In the genomic region with DNA sequence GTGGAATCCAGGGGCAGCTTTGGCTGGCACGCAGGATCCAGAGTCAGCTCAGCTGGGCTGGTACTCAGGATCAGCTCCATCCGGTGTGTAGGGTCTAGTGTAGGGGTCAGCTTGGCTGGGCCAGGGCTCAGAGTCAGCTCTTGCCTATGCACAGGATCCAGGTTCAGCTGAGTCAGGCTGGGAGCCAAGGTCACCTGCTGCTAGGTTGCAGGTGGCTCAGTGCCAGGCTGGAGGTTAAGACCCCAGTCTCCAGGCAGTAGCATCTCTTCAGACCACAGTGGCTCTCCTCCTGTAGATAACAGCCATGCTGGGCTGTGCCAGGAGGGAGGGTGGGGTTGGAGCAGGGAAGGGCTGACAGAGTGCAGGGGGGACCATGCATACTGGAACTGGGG, we compare ENCODE assay signal across 1 cellular context.
TF ChIP-seq lines count a peak whose summit lies in the region.

No MANE protein-coding gene starts in this region.

TF ChIP-seq in HEK293, 187 proteins besides CTCF, POLR2A, EP300 and RAD21:
- TF ChIP-seq ZBTB44 (tag by site-specific recombination; IDR thresholded peaks at IDR 0.05), result no peak
- peak; percentile 31; the same call in 1 of the 2 replicates for TF ChIP-seq ZNF341 (tag by site-specific recombination; IDR thresholded peaks at IDR 0.05; ENCODE audit: low read depth)
- no peak for TF ChIP-seq RBAK (tag by site-specific recombination; IDR thresholded peaks at IDR 0.05)
